ENCODE assay signal across 8 cellular contexts in genomic region chr4:22515888-22516541, GRCh38. TPM values are rescaled to one million over a fixed set of nuclear protein-coding genes. Genes with fewer than 3 reads are reported as not detected.
DNase-seq lines count a peak whose midpoint lies in the region; ATAC-seq and TF ChIP-seq lines count a peak whose summit lies in the region.

A gene with protein sequence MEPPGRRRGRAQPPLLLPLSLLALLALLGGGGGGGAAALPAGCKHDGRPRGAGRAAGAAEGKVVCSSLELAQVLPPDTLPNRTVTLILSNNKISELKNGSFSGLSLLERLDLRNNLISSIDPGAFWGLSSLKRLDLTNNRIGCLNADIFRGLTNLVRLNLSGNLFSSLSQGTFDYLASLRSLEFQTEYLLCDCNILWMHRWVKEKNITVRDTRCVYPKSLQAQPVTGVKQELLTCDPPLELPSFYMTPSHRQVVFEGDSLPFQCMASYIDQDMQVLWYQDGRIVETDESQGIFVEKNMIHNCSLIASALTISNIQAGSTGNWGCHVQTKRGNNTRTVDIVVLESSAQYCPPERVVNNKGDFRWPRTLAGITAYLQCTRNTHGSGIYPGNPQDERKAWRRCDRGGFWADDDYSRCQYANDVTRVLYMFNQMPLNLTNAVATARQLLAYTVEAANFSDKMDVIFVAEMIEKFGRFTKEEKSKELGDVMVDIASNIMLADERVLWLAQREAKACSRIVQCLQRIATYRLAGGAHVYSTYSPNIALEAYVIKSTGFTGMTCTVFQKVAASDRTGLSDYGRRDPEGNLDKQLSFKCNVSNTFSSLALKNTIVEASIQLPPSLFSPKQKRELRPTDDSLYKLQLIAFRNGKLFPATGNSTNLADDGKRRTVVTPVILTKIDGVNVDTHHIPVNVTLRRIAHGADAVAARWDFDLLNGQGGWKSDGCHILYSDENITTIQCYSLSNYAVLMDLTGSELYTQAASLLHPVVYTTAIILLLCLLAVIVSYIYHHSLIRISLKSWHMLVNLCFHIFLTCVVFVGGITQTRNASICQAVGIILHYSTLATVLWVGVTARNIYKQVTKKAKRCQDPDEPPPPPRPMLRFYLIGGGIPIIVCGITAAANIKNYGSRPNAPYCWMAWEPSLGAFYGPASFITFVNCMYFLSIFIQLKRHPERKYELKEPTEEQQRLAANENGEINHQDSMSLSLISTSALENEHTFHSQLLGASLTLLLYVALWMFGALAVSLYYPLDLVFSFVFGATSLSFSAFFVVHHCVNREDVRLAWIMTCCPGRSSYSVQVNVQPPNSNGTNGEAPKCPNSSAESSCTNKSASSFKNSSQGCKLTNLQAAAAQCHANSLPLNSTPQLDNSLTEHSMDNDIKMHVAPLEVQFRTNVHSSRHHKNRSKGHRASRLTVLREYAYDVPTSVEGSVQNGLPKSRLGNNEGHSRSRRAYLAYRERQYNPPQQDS (N-terminal part only) (minus strand): TSS chr4:22516066. CDS start chr4:22515784, 282 bp downstream.

- H3K27ac ChIP-seq in neural progenitor cell (peak within 1 kb of the TSS; percentile 89), transverse colon (peak within 1 kb of the TSS; percentile 77 to 90 (median 88))

- H3K4me1 ChIP-seq in ES-I3 (ENCODE audit: insufficient read depth, low read length) (no peaks in the 10 kb centered on the region; the same call in 1 of the 2 replicates), neural progenitor cell (peaks cover 8% of the 10 kb centered on the region), transverse colon (peaks cover 3 to 43% (median 16%) of the 10 kb centered on the region in 4 donors)

- peaks cover 21% of the 10 kb centered on the region for H3F3A ChIP-seq in neural progenitor cell (ENCODE audit: low read depth)

- H3K9ac ChIP-seq in ES-I3 (ENCODE audit: low read depth, low read length): peak within 1 kb of the TSS; percentile 86
- peak within 1 kb of the TSS; percentile 57 for H3K9ac ChIP-seq in neural progenitor cell

- H3K79me2 ChIP-seq in neural progenitor cell (ENCODE audit: low read depth): peaks cover 43% of the 10 kb centered on the region

- H3K4me3 Mint-ChIP-seq in neural progenitor cell: peak within 1 kb of the TSS; percentile 100

- peaks cover 22% of the 10 kb centered on the region for H3K9me3 Mint-ChIP-seq in neural progenitor cell

- no peaks in the 10 kb centered on the region; the same call in 1 of the 2 replicates for H3K9me3 ChIP-seq in ES-I3 (ENCODE audit: control insufficient read depth, insufficient read depth, low read length)
- H3K9me3 ChIP-seq in neural progenitor cell (ENCODE audit: low read depth): no peaks in the 10 kb centered on the region
- H3K9me3 ChIP-seq in transverse colon: no peaks in the 10 kb centered on the region

- peaks cover 18% of the 10 kb centered on the region for H3K4me1 Mint-ChIP-seq in neural progenitor cell

- DNase-seq in NCI-H748 treated with DMSO at 0.1 percent for 48 hours (lab: John Stamatoyannopoulos, UW): peak; percentile 0
- peak; percentile 51 for DNase-seq in activated naive CD4-positive, alpha-beta T cell treated with anti-CD3 and anti-CD28 coated beads, Interleukin-2, amount 50 U/mL, for 16 hours
- peak; percentile 44 for DNase-seq in globus pallidus (ENCODE audit: low spot score)
- DNase-seq in neural progenitor cell (ENCODE audit: low spot score): peak; percentile 91
- peak; percentile 80 for DNase-seq in transverse colon

- no peaks in the 10 kb centered on the region for H3K36me3 ChIP-seq in ES-I3 (ENCODE audit: insufficient read depth, low read length)
- no peaks in the 10 kb centered on the region for H3K36me3 ChIP-seq in neural progenitor cell
- no peaks in the 10 kb centered on the region for H3K36me3 ChIP-seq in transverse colon

- peaks cover 4% of the 10 kb centered on the region for H3K27me3 Mint-ChIP-seq in neural progenitor cell (ENCODE audit: insufficient read depth, low read depth)

- peak; percentile 43 for TF ChIP-seq POLR2A in transverse colon (IDR thresholded peaks at IDR 0.05)

- peak within 1 kb of the TSS; percentile 99 for H3K4me2 ChIP-seq in neural progenitor cell

- ATAC-seq in HG02870 (IDR thresholded peaks at IDR 0.05; ENCODE audit: unreplicated experiment): peak; percentile 70
- ATAC-seq in GM21717 (IDR thresholded peaks at IDR 0.05; ENCODE audit: unreplicated experiment): no peak

- H2AFZ ChIP-seq in neural progenitor cell (replicated peaks): peak within 1 kb of the TSS; percentile 99

- H3K4me3 ChIP-seq in neural progenitor cell (peak within 1 kb of the TSS; percentile 84), transverse colon (peak within 1 kb of the TSS; percentile 41 to 58 (median 52))

- H3K27ac Mint-ChIP-seq in neural progenitor cell: peak within 1 kb of the TSS; percentile 99

- WGBS in transverse colon (ENCODE audit: low coverage in 1 of 2), 2 donors: 3% methylated on average over 61 of the region's 74 CpGs; no CpG with 5 or more reads in 1 of the 2 donors

- TF ChIP-seq CTCF in neural progenitor cell (IDR thresholded peaks at IDR 0.05) (no peak), transverse colon (IDR thresholded peaks at IDR 0.05) (no peak)

- H3K27me3 ChIP-seq in neural progenitor cell (peaks cover 5% of the 10 kb centered on the region), transverse colon (no peaks in the 10 kb centered on the region)

- intact Hi-C loops in transverse colon (cut with DNase I; ENCODE audit: low total_unique reads): no loop called here

- H4K20me1 ChIP-seq in neural progenitor cell (ENCODE audit: low read depth): peaks cover 29% of the 10 kb centered on the region

- in situ Hi-C loops in transverse colon (cut with MboI; ENCODE audit: low pct_ligation_motif_present in 1 of 4, low pct_unique_long_range_greater_than_20kb in 1 of 4, low sequenced_read_pairs in 3 of 4): no loop called here

- no peak for TF ChIP-seq EP300 in transverse colon (IDR thresholded peaks at IDR 0.05; ENCODE audit: low read depth)

- H3K36me3 Mint-ChIP-seq in neural progenitor cell: peaks cover 23% of the 10 kb centered on the region

RNA-seq across cellular contexts. Expression of the gene that starts here (rescaled TPM):
- total RNA-seq in neural progenitor cell (ENCODE audit: low replicate concordance) (72.5 and 87.9 TPM in 2 replicates), transverse colon (100 to 1,000 TPM in 1 of 4 donors, 10 to 100 TPM in 3; 76.7 to 126 (median 91.1) TPM)

Comparison
In these comparisons a context has a peak if more than half of its experiments do, and no peak if none do; other contexts are left out.
1. DNase-seq: peak in every context shown above with its lines; median percentile 91 in neural progenitor cell; 80 in transverse colon; 51 in activated naive CD4-positive, alpha-beta T cell treated with anti-CD3 and anti-CD28 coated beads, Interleukin-2, amount 50 U/mL, for 16 hours; 44 in globus pallidus; 0 in NCI-H748 treated with DMSO at 0.1 percent for 48 hours.